ENCODE assay signal across 8 cellular contexts in the genomic region with DNA sequence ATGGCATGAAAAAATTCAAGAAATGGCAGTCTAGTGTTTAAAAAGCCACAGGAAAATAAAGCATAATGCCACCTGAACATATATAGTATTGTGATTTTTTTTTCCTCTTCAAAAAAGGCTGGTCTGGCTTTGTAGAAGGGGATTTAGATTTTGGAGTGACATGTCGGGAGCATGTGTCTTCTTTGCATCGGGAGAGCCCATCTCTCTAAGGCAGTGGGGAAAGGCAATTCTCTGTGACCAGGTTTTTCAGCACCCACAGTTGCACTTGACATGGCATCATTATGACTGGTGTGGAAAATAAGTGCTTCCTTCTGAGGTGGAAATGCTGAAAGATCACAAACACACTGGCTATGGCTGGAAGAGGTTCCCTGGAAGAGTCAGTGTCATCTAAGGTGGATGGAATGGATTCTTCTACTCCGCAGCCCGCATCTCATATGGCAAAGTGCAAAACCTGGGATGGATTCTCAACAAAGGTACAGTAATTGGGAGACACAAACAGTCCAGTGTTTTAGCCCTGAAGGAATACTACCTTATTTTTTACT.
DNase-seq lines count a peak whose midpoint lies in the region; ATAC-seq, FAIRE-seq and TF ChIP-seq lines count a peak whose summit lies in the region.

No MANE protein-coding gene starts in this region.

- peak; percentile 7 for FAIRE-seq in bronchial epithelial cell (lab: Jason Lieb, UNC)

- no peaks in the 10 kb centered on the region for H3K36me3 ChIP-seq in GM23248 (ENCODE audit: low read depth)
- no peaks in the 10 kb centered on the region for H3K36me3 ChIP-seq in bronchial epithelial cell (ENCODE audit: control insufficient read depth, insufficient read depth, low read length)
- H3K36me3 ChIP-seq in skeletal muscle tissue (ENCODE audit: control insufficient read depth in 3 of 3, insufficient read depth in 3 of 3, low read length in 3 of 3): no peaks in the 10 kb centered on the region

- H3K4me1 ChIP-seq in GM23248 (ENCODE audit: insufficient read depth): peaks cover 13% of the 10 kb centered on the region
- peaks cover 22 to 33% (median 30%) of the 10 kb centered on the region in 3 donors for H3K4me1 ChIP-seq in skeletal muscle tissue (ENCODE audit: control insufficient read depth in 3 of 3, insufficient read depth in 3 of 3, low read length in 3 of 3)

- H3K79me2 ChIP-seq in GM23248 (ENCODE audit: insufficient read depth): peaks cover 60% of the 10 kb centered on the region

- no peaks in the 10 kb centered on the region for H4K20me1 ChIP-seq in GM23248 (ENCODE audit: insufficient read depth)

- peak overlapping the region; percentile 54 for H3K4me3 ChIP-seq in GM23248
- H3K4me3 ChIP-seq in bronchial epithelial cell (ENCODE audit: low read depth, low read length): no peak overlapping the region
- H3K4me3 ChIP-seq in skeletal muscle tissue (ENCODE audit: low read length in 3 of 3): peak overlapping the region; percentile 39 to 78 (median 62)

- ATAC-seq in HG02885 (IDR thresholded peaks at IDR 0.05; ENCODE audit: poor library complexity, unreplicated experiment): no peak

- no peak for TF ChIP-seq CTCF in bronchial epithelial cell (IDR thresholded peaks at IDR 0.05; ENCODE audit: insufficient read depth, low read length, severe bottlenecking)

- peak overlapping the region; percentile 86 for H3K4me2 ChIP-seq in GM23248 (ENCODE audit: unreplicated experiment)

- 7 to 10% methylated on average over 4 of the region's 4 CpGs for WGBS in GM23248 (ENCODE audit: low coverage in 1 of 2, low lambda C conversion rate in 2 of 2, missing lambda C conversion rate in 2 of 2), 2 experiments

- H3K9me3 ChIP-seq in GM23248 (ENCODE audit: low read depth): no peaks in the 10 kb centered on the region
- H3K9me3 ChIP-seq in skeletal muscle tissue (ENCODE audit: control insufficient read depth in 3 of 3, low read length in 3 of 3): no peaks in the 10 kb centered on the region

- H3K9me2 ChIP-seq in GM23248 (ENCODE audit: insufficient read depth): no peaks in the 10 kb centered on the region

- peak overlapping the region; percentile 22; the same call in 1 of the 2 replicates for H3K27ac ChIP-seq in GM23248
- no peak overlapping the region for H3K27ac ChIP-seq in skeletal muscle tissue (ENCODE audit: low read depth, low read length)

- peak; percentile 79 for DNase-seq in GM23248
- DNase-seq in NCI-H2227 treated with DMSO at 0.1 percent for 48 hours (lab: John Stamatoyannopoulos, UW): peak; percentile 72
- DNase-seq in bronchial epithelial cell (ENCODE audit: low read depth): peak; percentile 49
- DNase-seq in iPS-NIHi11 (ENCODE audit: low spot score): peak; percentile 58
- DNase-seq in stimulated activated CD4-positive, alpha-beta T cell treated with anti-CD3 and anti-CD28 coated beads, Interleukin-4, amount 100 ng/mL, for 4 hours: no peak
- DNase-seq in KG1 (lab: John Stamatoyannopoulos, UW): no peak

- peaks cover 8% of the 10 kb centered on the region; the same call in 1 of the 2 replicates for H3F3A ChIP-seq in GM23248 (ENCODE audit: insufficient read depth)

- peak overlapping the region; percentile 62 for H3K9ac ChIP-seq in GM23248
- H3K9ac ChIP-seq in skeletal muscle tissue (ENCODE audit: low read depth in 1 of 3, low read length in 3 of 3): peak overlapping the region in 1 of 3 donors; percentile 40

- no peaks in the 10 kb centered on the region for H3K27me3 ChIP-seq in GM23248 (replicated peaks; ENCODE audit: insufficient read depth)
- H3K27me3 ChIP-seq in bronchial epithelial cell (ENCODE audit: control insufficient read depth, insufficient read depth, low read length): no peaks in the 10 kb centered on the region
- peaks cover 0 to 4% (median 3%) of the 10 kb centered on the region in 3 donors for H3K27me3 ChIP-seq in skeletal muscle tissue (ENCODE audit: control insufficient read depth in 3 of 3, insufficient read depth in 3 of 3, low read length in 3 of 3)

- in situ Hi-C loops in GM23248 (cut with MboI): no loop called here

- H2AFZ ChIP-seq in GM23248: peak overlapping the region; percentile 57; the same call in 1 of the 2 replicates

Comparison
In these comparisons a context has a peak if more than half of its experiments do, and no peak if none do; other contexts are left out.
1. DNase-seq: peak in GM23248 (single experiment), NCI-H2227 treated with DMSO at 0.1 percent for 48 hours (single experiment), bronchial epithelial cell (single experiment) and iPS-NIHi11 (single experiment); none in stimulated activated CD4-positive, alpha-beta T cell treated with anti-CD3 and anti-CD28 coated beads, Interleukin-4, amount 100 ng/mL, for 4 hours (0 of 2) and KG1 (single experiment).